8 cellular contexts compared by ENCODE assay signal in genomic region chr14:91418387-91419043, GRCh38. TPM values are rescaled to one million over a fixed set of nuclear protein-coding genes. Genes with fewer than 3 reads are reported as not detected.
DNase-seq lines count a peak whose midpoint lies in the region; ATAC-seq lines count a peak whose summit lies in the region.

No MANE protein-coding gene starts in this region.

- WGBS in neuronal stem cell (ENCODE audit: extremely low coverage in 2 of 2, insufficient read length in 2 of 2, insufficient replicate concordance in 1 of 2), 2 donors, result no CpG with 5 or more reads among the region's 42 CpGs

- peak overlapping the region; percentile 57 to 69 for H3K4me3 ChIP-seq in neuronal stem cell (ENCODE audit: low read length in 2 of 2)

- H2BK5ac ChIP-seq in neuronal stem cell (ENCODE audit: low read length), result no peak overlapping the region

- H3K36me3 ChIP-seq in ES-I3 (ENCODE audit: insufficient read depth, low read length), result no peaks in the 10 kb centered on the region
- H3K36me3 ChIP-seq in neuronal stem cell (replicated peaks in 1 of 2; ENCODE audit: control insufficient read depth in 2 of 2, insufficient read depth in 2 of 2, low read length in 2 of 2), result peaks cover 3 to 9% of the 10 kb centered on the region in 2 donors

- H3K14ac ChIP-seq in neuronal stem cell (ENCODE audit: low read length), result no peak overlapping the region

- peaks cover 23% of the 10 kb centered on the region for H3K4me1 ChIP-seq in ES-I3 (ENCODE audit: insufficient read depth, low read length)
- H3K4me1 ChIP-seq in neuronal stem cell (ENCODE audit: control insufficient read depth in 2 of 2, insufficient read depth in 1 of 2, low read depth in 1 of 2, low read length in 2 of 2), result peaks cover 20 to 21% of the 10 kb centered on the region in 2 donors

- peak overlapping the region; percentile 16 for H2BK120ac ChIP-seq in neuronal stem cell (ENCODE audit: low read depth, low read length)

- H3K27ac ChIP-seq in neuronal stem cell (replicated peaks; ENCODE audit: low read length), result no peak overlapping the region

- peak overlapping the region; percentile 98 for H2AFZ ChIP-seq in neuronal stem cell (ENCODE audit: low read length)

- H2AK5ac ChIP-seq in neuronal stem cell (ENCODE audit: low read depth, low read length), result peak overlapping the region; percentile 35

- no peaks in the 10 kb centered on the region for H3K27me3 ChIP-seq in neuronal stem cell (ENCODE audit: control insufficient read depth in 3 of 3, insufficient read depth in 3 of 3, low read depth in 1 of 3, low read length in 3 of 3)

- H3K9ac ChIP-seq in ES-I3 (ENCODE audit: low read depth, low read length) (peak overlapping the region; percentile 64), neuronal stem cell (ENCODE audit: low read depth, low read length, poor library complexity) (peak overlapping the region; percentile 70)

- DNase-seq in OCI-M2 (lab: John Stamatoyannopoulos, UW; ENCODE audit: unreplicated experiment) (peak; percentile 55), foreskin melanocyte (peak; percentile 21), neuronal stem cell (ENCODE audit: low spot score) (peak; percentile 57), superior temporal gyrus (ENCODE audit: extremely low spot score) (peak; percentile 74), 8988T (no peak)
- peak; percentile 94 for DNase-seq in activated effector memory CD4-positive, alpha-beta T cell treated with anti-CD3 and anti-CD28 coated beads, Interleukin-2, amount 50 U/mL, for 16 hours

- peak overlapping the region; percentile 66 for H3K23ac ChIP-seq in neuronal stem cell (ENCODE audit: low read depth, low read length, poor library complexity)

- H3K79me1 ChIP-seq in neuronal stem cell (ENCODE audit: low read depth, low read length), result peaks cover 2% of the 10 kb centered on the region

- H2BK12ac ChIP-seq in neuronal stem cell (ENCODE audit: low read length), result no peak overlapping the region

- no peaks in the 10 kb centered on the region for H3K9me3 ChIP-seq in ES-I3 (ENCODE audit: control insufficient read depth, insufficient read depth, low read length)
- no peaks in the 10 kb centered on the region for H3K9me3 ChIP-seq in neuronal stem cell (replicated peaks in 1 of 2; ENCODE audit: control insufficient read depth in 2 of 2, insufficient read depth in 1 of 2, low read depth in 1 of 2, low read length in 2 of 2)

- H4K91ac ChIP-seq in neuronal stem cell (ENCODE audit: low read depth, low read length, poor library complexity), result no peak overlapping the region

- H2BK15ac ChIP-seq in neuronal stem cell (ENCODE audit: low read length), result peak overlapping the region; percentile 95

- no peak overlapping the region for H3K4ac ChIP-seq in neuronal stem cell (ENCODE audit: low read length)

- no peak overlapping the region for H4K8ac ChIP-seq in neuronal stem cell (ENCODE audit: low read depth, low read length)

- peak; percentile 27 for ATAC-seq in HG03432 (IDR thresholded peaks at IDR 0.05; ENCODE audit: unreplicated experiment)

- H3K18ac ChIP-seq in neuronal stem cell (ENCODE audit: low read length), result peak overlapping the region; percentile 39

- H3K4me2 ChIP-seq in neuronal stem cell (ENCODE audit: insufficient read depth, low read length, poor library complexity, severe bottlenecking), result peak overlapping the region; percentile 72

RNA-seq across cellular contexts. Expression of gene CCDC88C, which starts 0.9 kb away (rescaled TPM):
- polyA plus RNA-seq in neuronal stem cell (2013, experiment 1 of 2), result 18.8 TPM
- polyA plus RNA-seq in neuronal stem cell (2013, experiment 2 of 2), result 18.5 TPM
